27 cellular contexts compared by ENCODE assay signal in genomic region chrX:118349188-118349587, GRCh38. TPM values are rescaled to one million over a fixed set of nuclear protein-coding genes. Genes with fewer than 3 reads are reported as not detected.
DNase-seq lines count a peak whose midpoint lies in the region; ATAC-seq, FAIRE-seq and TF ChIP-seq lines count a peak whose summit lies in the region.
"Had no signal": no experiment of that assay in that cellular context is flagged by ENCODE, and none has a peak within 500 bp of the region (broad histone marks: within the 10 kb centered on the region; RNA-seq: fewer than 3 reads in every experiment).

No MANE protein-coding gene starts in this region.

- H4K20me1 ChIP-seq in Loucy (ENCODE audit: insufficient read depth, low read length, poor library complexity, severe bottlenecking): peaks cover 20% of the 10 kb centered on the region
- peaks cover 17% of the 10 kb centered on the region; the same call in 1 of the 2 replicates for H4K20me1 ChIP-seq in K562 (replicated peaks; ENCODE audit: control insufficient read depth, insufficient read depth, low read length)

- no peaks in the 10 kb centered on the region for H3F3A ChIP-seq in Loucy (ENCODE audit: low read depth)

- no peak for TF ChIP-seq POLR2A in K562 (conservative IDR thresholded peaks at IDR 0.05)

- no TSS peak for BruUV-seq in K562 (replicated peaks; lab: Mats Ljungman, UMichigan)

- H3K36me3 Mint-ChIP-seq in T-helper 2 cell treated with Interferon-gamma antibody and Interleukin-4, amounts not matched to agents 5 μg/mL and 100 μg/mL, for 36 hours (ENCODE audit: low read depth): no peaks in the 10 kb centered on the region
- H3K36me3 Mint-ChIP-seq in nephron progenitor cell (ENCODE audit: low read depth): no peaks in the 10 kb centered on the region
- H3K36me3 Mint-ChIP-seq: activated naive CD8-positive, alpha-beta T cell; CD14-positive monocyte had no signal

- no peak overlapping the region for H3K27ac Mint-ChIP-seq in T-helper 2 cell treated with Interferon-gamma antibody and Interleukin-4, amounts not matched to agents 5 μg/mL and 100 μg/mL, for 36 hours
- H3K27ac Mint-ChIP-seq in nephron progenitor cell: no peak overlapping the region
- H3K27ac Mint-ChIP-seq: activated naive CD8-positive, alpha-beta T cell had no signal

- H3K9me2 ChIP-seq in Loucy (replicated peaks; ENCODE audit: low read depth, low read length): no peaks in the 10 kb centered on the region

- H3K4me1 Mint-ChIP-seq in T-helper 2 cell treated with Interferon-gamma antibody and Interleukin-4, amounts not matched to agents 5 μg/mL and 100 μg/mL, for 36 hours (ENCODE audit: low read depth): peaks cover 37% of the 10 kb centered on the region
- H3K4me1 Mint-ChIP-seq in nephron progenitor cell: peaks cover 50% of the 10 kb centered on the region

- peak overlapping the region; percentile 97 for H3K4me3 Mint-ChIP-seq in T-helper 2 cell treated with Interferon-gamma antibody and Interleukin-4, amounts not matched to agents 5 μg/mL and 100 μg/mL, for 36 hours
- H3K4me3 Mint-ChIP-seq in nephron progenitor cell: peak overlapping the region; percentile 98
- H3K4me3 Mint-ChIP-seq: CD14-positive monocyte had no signal

- no peak overlapping the region for H2AFZ ChIP-seq in Loucy (ENCODE audit: low read length)
- no peak overlapping the region for H2AFZ ChIP-seq in K562 (ENCODE audit: low read depth, low read length)

- in situ Hi-C loops in K562 (cut with MboI): no loop called here

- FAIRE-seq in K562 (lab: Jason Lieb, UNC) (no peak), D721Med (lab: Jason Lieb, UNC) (no peak)
- FAIRE-seq: H54, HTR-8/SVneo had no signal

- TF ChIP-seq CTCF in Loucy (conservative IDR thresholded peaks at IDR 0.05; ENCODE audit: low read length): no peak
- no peak for TF ChIP-seq CTCF in K562 (IDR thresholded peaks at IDR 0.05 in 2 of 3, conservative IDR thresholded peaks at IDR 0.05 in 1 of 3; ENCODE audit: insufficient read depth in 2 of 3, low read depth in 1 of 3, low read length in 3 of 3)
- no peak for TF ChIP-seq CTCF in nephron progenitor cell (IDR thresholded peaks at IDR 0.05)
- TF ChIP-seq CTCF in D721Med (IDR thresholded peaks at IDR 0.05; ENCODE audit: insufficient read depth, missing control alignments): no peak

- H3K27me3 Mint-ChIP-seq in T-helper 2 cell treated with Interferon-gamma antibody and Interleukin-4, amounts not matched to agents 5 μg/mL and 100 μg/mL, for 36 hours (ENCODE audit: low read depth): no peaks in the 10 kb centered on the region
- peaks cover 7% of the 10 kb centered on the region for H3K27me3 Mint-ChIP-seq in nephron progenitor cell (ENCODE audit: low read depth, poor library complexity)
- H3K27me3 Mint-ChIP-seq: activated naive CD8-positive, alpha-beta T cell had no signal

- H3K36me3 ChIP-seq in Loucy (ENCODE audit: insufficient read depth, low read length) (no peaks in the 10 kb centered on the region), K562 (ENCODE audit: control insufficient read depth, insufficient read depth, low read length) (peaks cover 4% of the 10 kb centered on the region; the same call in 1 of the 3 replicates)
- H3K36me3 ChIP-seq: heart left ventricle, thoracic aorta had no signal

- no peaks in the 10 kb centered on the region for H3K27me3 ChIP-seq in Loucy (ENCODE audit: insufficient read depth, low read length, poor library complexity, severe bottlenecking)
- no peaks in the 10 kb centered on the region for H3K27me3 ChIP-seq in K562 (ENCODE audit: control insufficient read depth in 2 of 2, insufficient read depth in 2 of 2, low read length in 2 of 2)
- H3K27me3 ChIP-seq: foreskin keratinocyte, heart left ventricle had no signal

- TF ChIP-seq RAD21 in K562 (CRISPR knock-in tag; conservative IDR thresholded peaks at IDR 0.05 in 1 of 2, IDR thresholded peaks at IDR 0.05 in 1 of 2): no peak

- H3K79me2 ChIP-seq in Loucy (ENCODE audit: insufficient read depth, low read length) (peaks cover 69% of the 10 kb centered on the region), K562 (ENCODE audit: control insufficient read depth, insufficient read depth, low read length) (peaks cover 75% of the 10 kb centered on the region)

- H3K4me2 ChIP-seq in Loucy (ENCODE audit: low read depth, low read length, poor library complexity, severe bottlenecking) (peak overlapping the region; percentile 84), K562 (ENCODE audit: insufficient read depth, low read length) (no peak overlapping the region)

- H3K27ac ChIP-seq in K562 (ENCODE audit: extremely low read depth, low read depth, low read length): no peak overlapping the region
- H3K27ac ChIP-seq: foreskin keratinocyte had no signal

- no peak for DNase-seq in T-helper 2 cell treated with Interferon-gamma antibody and Interleukin-4, amounts not matched to agents 5 μg/mL and 100 μg/mL, for 36 hours (ENCODE audit: low spot score)
- no peak for DNase-seq in T-helper 2 cell
- no peak for DNase-seq in K562 (ENCODE audit: extremely low read depth in 1 of 4, low spot score in 3 of 4)
- no peak for DNase-seq in nephron progenitor cell
- no peak for DNase-seq in D721Med (ENCODE audit: insufficient read length, low spot score)
- DNase-seq: 8988T; activated CD8-positive, alpha-beta memory T cell treated with anti-CD3 and anti-CD28 coated beads, Interleukin-2, amount 50 U/mL, for 4 hours; anterior cingulate cortex; caudate nucleus; DMS153; foreskin keratinocyte; heart left ventricle; Kasumi-1; NCI-H446 treated with DMSO at 0.1 percent for 48 hours; occipital lobe; OCI-M1; stimulated activated naive CD4-positive, alpha-beta T cell treated with Interleukin-2 at 50 U/mL for 16 hours had no signal

- POLR2A ChIA-PET in K562 (lab: Yijun Ruan, JAX): interaction anchor here (0.6 kb wide), 1 partner anchor 86 kb away, joined by 4 read pairs; no protein-coding TSS in a partner anchor

- intact Hi-C loops in K562 (cut with micrococcal nuclease): loop anchor here (10.0 kb wide), 1 partner anchor 376 kb away; the partner anchor contains the start of gene IL13RA1

- peaks cover 15% of the 10 kb centered on the region for H3K4me1 ChIP-seq in Loucy (ENCODE audit: insufficient read depth, low read length, poor library complexity, severe bottlenecking)
- peaks cover 7 to 45% of the 10 kb centered on the region in 2 experiments for H3K4me1 ChIP-seq in K562 (replicated peaks in 1 of 2; ENCODE audit: control insufficient read depth in 2 of 2, insufficient read depth in 2 of 2, low read length in 2 of 2)

- H3K9ac ChIP-seq in Loucy (ENCODE audit: low read depth, low read length, poor library complexity, severe bottlenecking) (no peak overlapping the region), K562 (ENCODE audit: insufficient read depth in 1 of 2, low read depth in 2 of 2, low read length in 2 of 2) (no peak overlapping the region)

- ATAC-seq in K562 (no peak), HG03139 (IDR thresholded peaks at IDR 0.05; ENCODE audit: unreplicated experiment) (no peak), GM21423 (IDR thresholded peaks at IDR 0.05; ENCODE audit: unreplicated experiment) (no peak)
- ATAC-seq: esophagus mucosa, foreskin keratinocyte, heart left ventricle, Right ventricle myocardium inferior had no signal

- H3K9me3 ChIP-seq in Loucy (ENCODE audit: insufficient read depth, low read depth, low read length) (no peaks in the 10 kb centered on the region), K562 (replicated peaks; ENCODE audit: control insufficient read depth, insufficient read depth, low read depth, low read length) (no peaks in the 10 kb centered on the region)
- H3K9me3 ChIP-seq: heart left ventricle, thoracic aorta had no signal

- CTCF ChIA-PET in K562 (lab: Yijun Ruan, JAX; ENCODE audit: low intra/inter-chr PET ratio): no interaction called here

- WGBS in K562 (ENCODE audit: insufficient coverage, low coverage, missing lambda C conversion rate): 100% methylated on average over 1 of the region's 2 CpGs

- no peak for TF ChIP-seq EP300 in K562 (IDR thresholded peaks at IDR 0.05; ENCODE audit: low read length)

- no peaks in the 10 kb centered on the region for H3K9me1 ChIP-seq in K562 (ENCODE audit: control insufficient read depth, insufficient read depth, low read length)

- no peaks in the 10 kb centered on the region for H3K9me3 Mint-ChIP-seq in T-helper 2 cell treated with Interferon-gamma antibody and Interleukin-4, amounts not matched to agents 5 μg/mL and 100 μg/mL, for 36 hours
- no peaks in the 10 kb centered on the region for H3K9me3 Mint-ChIP-seq in nephron progenitor cell

- H3K4me3 ChIP-seq in Loucy (ENCODE audit: low read length, poor library complexity, severe bottlenecking) (peak overlapping the region; percentile 87), K562 (no peak overlapping the region)

TF ChIP-seq in K562, 482 proteins besides CTCF, POLR2A, EP300 and RAD21 (continues in another document):
- TF ChIP-seq HES1 (IDR thresholded peaks at IDR 0.05; ENCODE audit: low read depth) (no peak), TAF15 (IDR thresholded peaks at IDR 0.05; ENCODE audit: low read depth, low read length) (no peak)

RNA-seq across cellular contexts. Expression of gene WDR44, which starts 3.3 kb away (rescaled TPM):
- total RNA-seq in K562 (2011; cell fraction: chromatin; rRNA removed; ENCODE audit: low replicate concordance): 14.4 and 48.8 TPM in 2 replicates
- total RNA-seq in K562 (2011; cell fraction: nucleolus; rRNA removed): 8.8 and 11.2 TPM in 2 replicates
- 12.4 and 16.3 TPM in 2 replicates for total RNA-seq in K562 (2011; cell fraction: nucleoplasm; rRNA removed)
- total RNA-seq in K562 (2014; rRNA removed): 12.5 and 14.6 TPM in 2 replicates
- total RNA-seq in K562 (2014; rRNA removed; fragmentation: Illumina TruSeq; extraction: Trizol): 16.6 and 20.9 TPM in 2 replicates
- 16.3 and 16.6 TPM in 2 replicates for total RNA-seq in K562 (2015; rRNA removed; fragmentation: Illumina TruSeq; extraction: Trizol)
- total RNA-seq in K562 (2021): 14.5 and 15.5 TPM in 2 replicates
- 14.9 and 18.5 TPM in 2 replicates for polyA plus RNA-seq in K562 (2011; rRNA removed)
- polyA plus RNA-seq in K562 (2011; cell fraction: cytosol; rRNA removed): 5.3 and 5.9 TPM in 2 replicates
- 10.2 and 11.1 TPM in 2 replicates for polyA plus RNA-seq in K562 (2011; cell fraction: nucleus; rRNA removed)
- 8.7 and 10.0 TPM in 2 replicates for polyA plus RNA-seq in K562 (2012)
- polyA plus RNA-seq in K562 (2014; fragmentation: Illumina TruSeq; extraction: Trizol): 17.3 and 20.0 TPM in 2 replicates
- 1 to 10 TPM; 5.6 to 5.9 TPM for polyA plus RNA-seq in K562 (2014; fragmentation: Nextera tagmentation; extraction: Ambion mirVana)
- polyA plus RNA-seq in K562 (2014; rRNA removed): 12.0 and 12.8 TPM in 2 replicates
- polyA minus RNA-seq in K562 (2011; rRNA and poly(A)+ RNA removed): 30.8 and 32.8 TPM in 2 replicates
- polyA minus RNA-seq in K562 (2011; cell fraction: cytosol; rRNA and poly(A)+ RNA removed): 8.8 and 10.7 TPM in 2 replicates
- 14.5 and 22.1 TPM in 2 replicates for polyA minus RNA-seq in K562 (2011; cell fraction: nucleus; rRNA and poly(A)+ RNA removed)
